ENCODE assay signal across 1 cellular context in genomic region chr9:88400021-88400420, GRCh38.
TF ChIP-seq lines count a peak whose summit lies in the region.

No MANE protein-coding gene starts in this region.

TF ChIP-seq in H1, 55 proteins besides CTCF, POLR2A, EP300 and RAD21:
- no peak for TF ChIP-seq RXRA (IDR thresholded peaks at IDR 0.05; ENCODE audit: insufficient read depth, low read depth, low read length)
- TF ChIP-seq GTF2F1 (IDR thresholded peaks at IDR 0.05; ENCODE audit: borderline replicate concordance, low read depth, low read length), result no peak
- TF ChIP-seq USF2 (IDR thresholded peaks at IDR 0.05; ENCODE audit: low read length), result no peak
- TF ChIP-seq GABPA (IDR thresholded peaks at IDR 0.05; ENCODE audit: borderline replicate concordance, insufficient read depth, low read length), result no peak
- no peak for TF ChIP-seq ATF2 (IDR thresholded peaks at IDR 0.05; ENCODE audit: low read length)
- no peak for TF ChIP-seq TEAD4 (IDR thresholded peaks at IDR 0.05; ENCODE audit: low read depth, low read length)
- TF ChIP-seq PHF8 (conservative IDR thresholded peaks at IDR 0.05; ENCODE audit: low read depth, low read length), result no peak
- TF ChIP-seq CBX8 (IDR thresholded peaks at IDR 0.05; ENCODE audit: borderline replicate concordance, low read depth, low read length), result no peak
- TF ChIP-seq BCL11A (IDR thresholded peaks at IDR 0.05; ENCODE audit: low read depth in 2 of 2, low read length in 2 of 2), result no peak
